ENCODE assay signal across 12 cellular contexts in genomic region chr11:8233691-8234424, GRCh38. TPM values are rescaled to one million over a fixed set of nuclear protein-coding genes. Genes with fewer than 3 reads are reported as not detected.
DNase-seq lines count a peak whose midpoint lies in the region; ATAC-seq and TF ChIP-seq lines count a peak whose summit lies in the region.
"Had no signal": no experiment of that assay in that cellular context is flagged by ENCODE, and none has a peak within 500 bp of the region (broad histone marks: within the 10 kb centered on the region; RNA-seq: fewer than 3 reads in every experiment).

No MANE protein-coding gene starts in this region.

- DNase-seq in AG20443 (ENCODE audit: low spot score) (peak; percentile 69), adrenal gland (peak; percentile 34 to 78 (median 67)), kidney tubule cell (ENCODE audit: low spot score) (peak; percentile 80), NCI-H128 (lab: John Stamatoyannopoulos, UW; ENCODE audit: unreplicated experiment) (no peak), NCI-H2081 treated with DMSO at 0.1 percent for 48 hours (lab: John Stamatoyannopoulos, UW) (no peak), NCI-H2171 treated with DMSO at 0.1 percent for 48 hours (lab: John Stamatoyannopoulos, UW) (no peak)
- DNase-seq: activated T-cell treated with anti-CD3 and anti-CD28 coated beads, Interleukin-2, amount 50 U/mL, for 72 hours; colonic mucosa; stimulated activated naive CD8-positive, alpha-beta T cell treated with anti-CD3 and anti-CD28 coated beads, Interleukin-15, amount 100 ng/mL, for 72 hours had no signal

- 0 out of 2 replicates have a peak, but pooled peaks have one; percentile 31 for TF ChIP-seq EP300 in Ishikawa (IDR thresholded peaks at IDR 0.05; ENCODE audit: borderline replicate concordance)

- H3K36me3 ChIP-seq in adrenal gland (replicated peaks in 1 of 2): no peaks in the 10 kb centered on the region
- H3K36me3 ChIP-seq: colonic mucosa had no signal

- TF ChIP-seq RAD21 in Ishikawa (IDR thresholded peaks at IDR 0.05; ENCODE audit: low read depth): no peak

- H3K4me1 ChIP-seq in adrenal gland (replicated peaks in 1 of 2): peaks cover 0 to 11% of the 10 kb centered on the region in 2 donors
- H3K4me1 ChIP-seq: colonic mucosa had no signal

- 64 to 77% (median 71%) methylated on average over 7 to 11 of the region's 11 CpGs for WGBS in adrenal gland, 4 donors

- TF ChIP-seq POLR2A in adrenal gland (IDR thresholded peaks at IDR 0.05): no peak

- H3K27ac ChIP-seq in adrenal gland: peak overlapping the region in 1 of 5 donors; percentile 52
- H3K27ac ChIP-seq: C4-2B, colonic mucosa had no signal

- H3K9me3 ChIP-seq in adrenal gland (replicated peaks in 1 of 3): no peaks in the 10 kb centered on the region
- H3K9me3 ChIP-seq: colonic mucosa had no signal

- no peak for ATAC-seq in GM19023 (IDR thresholded peaks at IDR 0.05; ENCODE audit: unreplicated experiment)
- ATAC-seq: activated T-cell treated with anti-CD3 and anti-CD28 coated beads, Interleukin-2, amount 50 U/mL, for 72 hours; stimulated activated naive CD8-positive, alpha-beta T cell treated with anti-CD3 and anti-CD28 coated beads, Interleukin-15, amount 100 ng/mL, for 72 hours had no signal

- H3K4me3 ChIP-seq in adrenal gland: no peak overlapping the region
- H3K4me3 ChIP-seq: colonic mucosa had no signal

- no peaks in the 10 kb centered on the region for H3K27me3 ChIP-seq in adrenal gland
- H3K27me3 ChIP-seq: colonic mucosa had no signal

- no peak for TF ChIP-seq CTCF in adrenal gland (IDR thresholded peaks at IDR 0.05)

- intact Hi-C loops in adrenal gland (cut with DNase I): no loop called here

TF ChIP-seq in Ishikawa, 13 proteins besides CTCF, POLR2A, EP300 and RAD21:
- TF ChIP-seq NFIC (IDR thresholded peaks at IDR 0.05) (peak; percentile 44; the same call in 1 of the 2 replicates), YY1 (IDR thresholded peaks at IDR 0.05; ENCODE audit: low read depth) (no peak), MAX (IDR thresholded peaks at IDR 0.05) (no peak; the same call in 1 of the 2 replicates), CEBPB (IDR thresholded peaks at IDR 0.05) (peak; percentile 84), ZBTB7A (IDR thresholded peaks at IDR 0.05; ENCODE audit: low read depth) (no peak), TEAD4 (IDR thresholded peaks at IDR 0.05) (no peak)
- TF ChIP-seq, protein P1, sequence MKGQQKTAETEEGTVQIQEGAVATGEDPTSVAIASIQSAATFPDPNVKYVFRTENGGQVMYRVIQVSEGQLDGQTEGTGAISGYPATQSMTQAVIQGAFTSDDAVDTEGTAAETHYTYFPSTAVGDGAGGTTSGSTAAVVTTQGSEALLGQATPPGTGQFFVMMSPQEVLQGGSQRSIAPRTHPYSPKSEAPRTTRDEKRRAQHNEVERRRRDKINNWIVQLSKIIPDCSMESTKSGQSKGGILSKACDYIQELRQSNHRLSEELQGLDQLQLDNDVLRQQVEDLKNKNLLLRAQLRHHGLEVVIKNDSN (IDR thresholded peaks at IDR 0.05): no peak

RNA-seq across cellular contexts. Expression of gene LMO1, which starts 29.8 kb away (rescaled TPM):
- 1 to 10 TPM in 2 of 8 donors, not detected in 6; 1.1 to 2.5 TPM for total RNA-seq in adrenal gland
- 1 to 10 TPM in 1 of 3 donors, under 1 TPM in 2; 0.22 to 1.6 (median 0.61) TPM for polyA plus RNA-seq in adrenal gland
- total RNA-seq: colonic mucosa had no signal

Comparison
In these comparisons a context has a peak if more than half of its experiments do, and no peak if none do; other contexts are left out.
1. DNase-seq: peak in AG20443 (single experiment), adrenal gland (7 of 7) and kidney tubule cell (single experiment); none in NCI-H128 (single experiment), NCI-H2081 treated with DMSO at 0.1 percent for 48 hours (single experiment) and NCI-H2171 treated with DMSO at 0.1 percent for 48 hours (single experiment).